In the genomic region with DNA sequence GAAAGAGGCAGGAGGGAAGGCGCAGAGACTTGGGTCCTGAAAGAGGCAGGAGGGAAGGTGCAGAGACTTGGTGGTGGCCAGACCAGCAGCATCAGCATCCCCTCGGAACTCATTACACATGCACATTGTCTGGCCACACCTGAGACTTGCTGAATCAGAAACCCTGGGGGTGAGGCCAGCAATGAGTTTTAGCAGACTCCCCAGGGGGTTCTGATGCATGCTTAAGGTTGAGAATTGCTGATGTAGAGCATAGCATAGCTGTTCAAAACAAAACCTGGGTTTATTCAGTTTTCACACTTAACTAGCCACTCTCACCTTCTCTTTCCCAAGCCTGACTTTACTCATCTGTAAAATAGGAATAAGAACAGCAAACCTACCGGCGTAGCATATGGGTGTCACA, we compare ENCODE assay signal across 17 cellular contexts.
DNase-seq lines count a peak whose midpoint lies in the region; ATAC-seq, FAIRE-seq and TF ChIP-seq lines count a peak whose summit lies in the region.
"Had no signal": no experiment of that assay in that cellular context is flagged by ENCODE, and none has a peak within 500 bp of the region (broad histone marks: within the 10 kb centered on the region; RNA-seq: fewer than 3 reads in every experiment).

No MANE protein-coding gene starts in this region.

- no peak overlapping the region for H3K4me2 ChIP-seq in H1 (ENCODE audit: insufficient read depth in 1 of 2, low read depth in 2 of 2, low read length in 2 of 2)

- H2BK120ac ChIP-seq in H1 (replicated peaks; ENCODE audit: low read depth, low read length), result no peak overlapping the region

- no peak overlapping the region for H4K91ac ChIP-seq in H1 (replicated peaks; ENCODE audit: insufficient read length, low read length)

- no peak overlapping the region for H4K8ac ChIP-seq in H1 (ENCODE audit: extremely low read depth, insufficient read depth, low read length)

- H3K27me3 Mint-ChIP-seq in activated CD4-positive, alpha-beta T cell treated with anti-CD3 and anti-CD28 coated beads for 36 hours, result peaks cover 4% of the 10 kb centered on the region

- H2BK20ac ChIP-seq in H1 (ENCODE audit: low read length), result no peak overlapping the region

- H3K23me2 ChIP-seq in H1 (ENCODE audit: low read depth, low read length), result no peaks in the 10 kb centered on the region

- no peaks in the 10 kb centered on the region for H3K36me3 Mint-ChIP-seq in activated CD4-positive, alpha-beta T cell treated with anti-CD3 and anti-CD28 coated beads for 36 hours (ENCODE audit: low read depth)
- H3K36me3 Mint-ChIP-seq: mesothelial cell of epicardium had no signal

- H3K79me2 ChIP-seq in H1 (ENCODE audit: control insufficient read depth in 1 of 2, insufficient read depth in 2 of 2, low read length in 2 of 2), result no peaks in the 10 kb centered on the region

- H3K27me3 ChIP-seq in H1 (replicated peaks in 1 of 4; ENCODE audit: control insufficient read depth in 3 of 4, extremely low read depth in 1 of 4, insufficient read depth in 3 of 4, low read length in 3 of 4) (no peaks in the 10 kb centered on the region), gastroesophageal sphincter (no peaks in the 10 kb centered on the region)
- H3K27me3 ChIP-seq: Peyer's patch had no signal

- DNase-seq in H1 (ENCODE audit: low read depth in 1 of 2, low spot score in 2 of 2) (no peak), left colon (no peak), cardiac septum (ENCODE audit: low spot score) (no peak)
- DNase-seq in activated CD4-positive, alpha-beta T cell treated with anti-CD3 and anti-CD28 coated beads for 36 hours, result no peak
- DNase-seq: C1 segment of cervical spinal cord; foreskin melanocyte; Peyer's patch; stimulated activated naive CD4-positive, alpha-beta T cell treated with Interleukin-2 at 50 U/mL for 16 hours; T-helper 1 cell had no signal

- intact Hi-C loops in left colon (cut with DNase I, micrococcal nuclease), result no loop called here
- intact Hi-C loops in cardiac septum (cut with DNase I), result no loop called here
- intact Hi-C loops in activated CD4-positive, alpha-beta T cell treated with anti-CD3 and anti-CD28 coated beads for 36 hours (cut with DNase I, micrococcal nuclease), result no loop called here

- no peak for FAIRE-seq in H1 (lab: Jason Lieb, UNC)
- FAIRE-seq: endometrium, urothelium cell line had no signal

- H3K18ac ChIP-seq in H1 (ENCODE audit: extremely low read depth, low read length), result no peak overlapping the region

- no peaks in the 10 kb centered on the region for H3K4me1 Mint-ChIP-seq in activated CD4-positive, alpha-beta T cell treated with anti-CD3 and anti-CD28 coated beads for 36 hours
- H3K4me1 Mint-ChIP-seq: central memory CD8-positive, alpha-beta T cell; mesothelial cell of epicardium had no signal

- H3K4me1 ChIP-seq in H1 (replicated peaks in 1 of 4; ENCODE audit: control insufficient read depth in 3 of 4, insufficient read depth in 4 of 4, low read length in 3 of 4) (peaks cover 3 to 14% (median 13%) of the 10 kb centered on the region in 4 experiments; a peak in 5 of 7 replicates), gastroesophageal sphincter (no peaks in the 10 kb centered on the region)
- H3K4me1 ChIP-seq: Peyer's patch had no signal

- no peak overlapping the region for H3K27ac Mint-ChIP-seq in activated CD4-positive, alpha-beta T cell treated with anti-CD3 and anti-CD28 coated beads for 36 hours
- H3K27ac Mint-ChIP-seq: mesothelial cell of epicardium had no signal

- no peak overlapping the region for H2BK12ac ChIP-seq in H1 (ENCODE audit: low read depth, low read length)

- H3K36me3 ChIP-seq in H1 (ENCODE audit: control insufficient read depth in 2 of 4, insufficient read depth in 4 of 4, low read length in 3 of 4) (no peaks in the 10 kb centered on the region), gastroesophageal sphincter (no peaks in the 10 kb centered on the region)
- H3K36me3 ChIP-seq: Peyer's patch had no signal

- H3K27ac ChIP-seq in H1 (ENCODE audit: low read depth, low read length), result no peak overlapping the region
- H3K27ac ChIP-seq in gastroesophageal sphincter, result no peak overlapping the region
- H3K27ac ChIP-seq: Peyer's patch had no signal

- TF ChIP-seq EP300 in H1 (IDR thresholded peaks at IDR 0.05; ENCODE audit: borderline replicate concordance in 1 of 2, low read depth in 2 of 2, low read length in 2 of 2) (no peak), gastroesophageal sphincter (IDR thresholded peaks at IDR 0.05) (no peak)

- H2AFZ ChIP-seq in H1 (ENCODE audit: low read length), result no peak overlapping the region

- TF ChIP-seq POLR2A in H1 (IDR thresholded peaks at IDR 0.05; ENCODE audit: control extremely low read depth in 1 of 2, low read depth in 2 of 2, low read length in 2 of 2), result no peak
- no peak for TF ChIP-seq POLR2A in gastroesophageal sphincter (IDR thresholded peaks at IDR 0.05)

- CTCF ChIA-PET in H1 (lab: Charles Lee; ENCODE audit: partially characterized antibody), result interaction anchor here (0.7 to 2.3 kb wide), 2 partner anchors 15 to 33 kb away, joined by 3 to 6 read pairs; no protein-coding TSS in a partner anchor
- CTCF ChIA-PET in activated CD4-positive, alpha-beta T cell treated with anti-CD3 and anti-CD28 coated beads for 36 hours (lab: Charles Lee), result no interaction called here

- ATAC-seq in GM18519 (IDR thresholded peaks at IDR 0.05; ENCODE audit: low FRiP score, unreplicated experiment), result peak; percentile 42
- peak; percentile 40 for ATAC-seq in GM21515 (IDR thresholded peaks at IDR 0.05; ENCODE audit: unreplicated experiment)
- peak; percentile 68 for ATAC-seq in HG03108 (IDR thresholded peaks at IDR 0.05; ENCODE audit: unreplicated experiment)
- no peak for ATAC-seq in gastroesophageal sphincter
- no peak for ATAC-seq in left colon
- no peak for ATAC-seq in activated CD4-positive, alpha-beta T cell treated with anti-CD3 and anti-CD28 coated beads for 36 hours

- no peak for TF ChIP-seq RAD21 in H1 (IDR thresholded peaks at IDR 0.05 in 1 of 2, conservative IDR thresholded peaks at IDR 0.05 in 1 of 2; ENCODE audit: low read depth in 2 of 2, low read length in 2 of 2)

- no peaks in the 10 kb centered on the region for H4K20me1 ChIP-seq in H1 (replicated peaks in 1 of 2; ENCODE audit: control insufficient read depth in 1 of 2, insufficient read depth in 2 of 2, low read length in 2 of 2)

- no peak overlapping the region for H3K23ac ChIP-seq in H1 (ENCODE audit: insufficient read length)

- H3K4me3 ChIP-seq in H1 (ENCODE audit: extremely low read depth in 1 of 4, insufficient read depth in 2 of 4, low read depth in 3 of 4, low read length in 4 of 4), result no peak overlapping the region
- H3K4me3 ChIP-seq in gastroesophageal sphincter, result no peak overlapping the region
- H3K4me3 ChIP-seq: Peyer's patch had no signal

- H2BK5ac ChIP-seq in H1 (ENCODE audit: low read depth, low read length), result no peak overlapping the region

- no peak overlapping the region for H3K56ac ChIP-seq in H1 (replicated peaks; ENCODE audit: insufficient read length, low read depth, low read length)

- no peaks in the 10 kb centered on the region for H3K79me1 ChIP-seq in H1 (ENCODE audit: low read depth, low read length)

- H3K9me3 ChIP-seq in H1 (ENCODE audit: insufficient read depth in 2 of 2, low read depth in 1 of 2, low read length in 1 of 2), result no peaks in the 10 kb centered on the region
- no peaks in the 10 kb centered on the region for H3K9me3 ChIP-seq in gastroesophageal sphincter
- H3K9me3 ChIP-seq: Peyer's patch had no signal

- H2BK15ac ChIP-seq in H1 (ENCODE audit: low read length), result 0 out of 2 replicates have a peak overlapping the region, but pooled peaks have one; percentile 16

- H2AK5ac ChIP-seq in H1 (ENCODE audit: low read depth, low read length), result no peak overlapping the region

- H3K9me3 Mint-ChIP-seq in activated CD4-positive, alpha-beta T cell treated with anti-CD3 and anti-CD28 coated beads for 36 hours (ENCODE audit: low read depth), result no peaks in the 10 kb centered on the region
- H3K9me3 Mint-ChIP-seq: central memory CD8-positive, alpha-beta T cell; mesothelial cell of epicardium had no signal

- no peak overlapping the region for H3K4me3 Mint-ChIP-seq in activated CD4-positive, alpha-beta T cell treated with anti-CD3 and anti-CD28 coated beads for 36 hours
- H3K4me3 Mint-ChIP-seq: central memory CD8-positive, alpha-beta T cell; mesothelial cell of epicardium had no signal

- no peak overlapping the region for H3K9ac ChIP-seq in H1 (replicated peaks in 1 of 4; ENCODE audit: extremely low read depth in 1 of 4, low read depth in 3 of 4, low read length in 3 of 4)

- POLR2A ChIA-PET in H1 (lab: Charles Lee; ENCODE audit: partially characterized antibody), result no interaction called here
- POLR2A ChIA-PET in activated CD4-positive, alpha-beta T cell treated with anti-CD3 and anti-CD28 coated beads for 36 hours (lab: Charles Lee), result no interaction called here

- no peak overlapping the region for H3K14ac ChIP-seq in H1 (ENCODE audit: insufficient read length)

- WGBS in H1 (ENCODE audit: extremely low coverage in 1 of 2, insufficient coverage in 1 of 2, insufficient read length in 1 of 2, insufficient replicate concordance in 2 of 2, low coverage in 1 of 2, low lambda C conversion rate in 2 of 2, missing lambda C conversion rate in 1 of 2), 2 experiments, result 87% methylated on average over 4 of the region's 4 CpGs; no CpG with 5 or more reads in 1 of the 2 experiments
- WGBS in gastroesophageal sphincter (ENCODE audit: low coverage in 1 of 2), 2 donors, result 81 to 97% methylated on average over 2 to 4 of the region's 4 CpGs

- no peak overlapping the region for H4K5ac ChIP-seq in H1 (ENCODE audit: insufficient read length, low read depth, low read length)

- no peak overlapping the region for H3K4ac ChIP-seq in H1 (replicated peaks; ENCODE audit: insufficient read length, low read depth, low read length)

- TF ChIP-seq CTCF in H1 (IDR thresholded peaks at IDR 0.05; ENCODE audit: control extremely low read depth in 1 of 3, insufficient read depth in 1 of 3, low read depth in 1 of 3, low read length in 3 of 3) (no peak), gastroesophageal sphincter (IDR thresholded peaks at IDR 0.05) (no peak)

TF ChIP-seq in H1, 55 proteins besides CTCF, POLR2A, EP300 and RAD21 (continues in another document):
- TF ChIP-seq MAFK (IDR thresholded peaks at IDR 0.05; ENCODE audit: low read depth, low read length), result no peak

Comparison
In these comparisons a context has a peak if more than half of its experiments do, and no peak if none do; other contexts are left out.
1. ATAC-seq: peak in GM18519 (single experiment), GM21515 (single experiment) and HG03108 (single experiment); none in gastroesophageal sphincter (single experiment), left colon (single experiment) and activated CD4-positive, alpha-beta T cell treated with anti-CD3 and anti-CD28 coated beads for 36 hours (single experiment).